18 cellular contexts compared by ENCODE assay signal in genomic region chr4:8616831-8617230, GRCh38. TPM values are rescaled to one million over a fixed set of nuclear protein-coding genes. Genes with fewer than 3 reads are reported as not detected.
DNase-seq lines count a peak whose midpoint lies in the region; ATAC-seq, FAIRE-seq and TF ChIP-seq lines count a peak whose summit lies in the region.
"Had no signal": no experiment of that assay in that cellular context is flagged by ENCODE, and none has a peak within 500 bp of the region (broad histone marks: within the 10 kb centered on the region; RNA-seq: fewer than 3 reads in every experiment).

No MANE protein-coding gene starts in this region.

- H4K5ac ChIP-seq in H1 (ENCODE audit: insufficient read length, low read depth, low read length), result no peak overlapping the region

- in situ Hi-C loops in HepG2 (cut with HindIII; ENCODE audit: extremely low pct_ligation_motif_present, low pct_unique_long_range_greater_than_20kb), result no loop called here

- no peak overlapping the region for H3K9ac ChIP-seq in HepG2 (ENCODE audit: insufficient read depth, low read depth, low read length)
- no peak overlapping the region for H3K9ac ChIP-seq in H1 (replicated peaks in 1 of 4; ENCODE audit: extremely low read depth in 1 of 4, low read depth in 3 of 4, low read length in 3 of 4)

- no CpG with 5 or more reads among the region's 16 CpGs for WGBS in right lobe of liver (ENCODE audit: insufficient coverage, low coverage, low lambda C conversion rate, missing lambda C conversion rate)
- 8% methylated on average over 5 of the region's 16 CpGs for WGBS in HepG2 (ENCODE audit: low lambda C conversion rate)
- WGBS in H1 (ENCODE audit: extremely low coverage in 1 of 2, insufficient coverage in 1 of 2, insufficient read length in 1 of 2, insufficient replicate concordance in 2 of 2, low coverage in 1 of 2, low lambda C conversion rate in 2 of 2, missing lambda C conversion rate in 1 of 2), 2 experiments, result 93% methylated on average over 16 of the region's 16 CpGs; no CpG with 5 or more reads in 1 of the 2 experiments
- WGBS in ovary, 3 donors, result 61 to 86% (median 81%) methylated on average over 16 of the region's 16 CpGs
- 82% methylated on average over 16 of the region's 16 CpGs for WGBS in aorta, 2 donors

- no peak overlapping the region for H2BK120ac ChIP-seq in H1 (replicated peaks; ENCODE audit: low read depth, low read length)

- TF ChIP-seq CTCF in right lobe of liver (IDR thresholded peaks at IDR 0.05) (no peak), HepG2 (CRISPR knock-in tag; IDR thresholded peaks at IDR 0.05) (no peak), H1 (IDR thresholded peaks at IDR 0.05; ENCODE audit: control extremely low read depth in 1 of 3, insufficient read depth in 1 of 3, low read depth in 1 of 3, low read length in 3 of 3) (no peak), ovary (IDR thresholded peaks at IDR 0.05) (no peak), upper lobe of right lung (IDR thresholded peaks at IDR 0.05) (no peak)

- no peak overlapping the region for H2AK5ac ChIP-seq in H1 (ENCODE audit: low read depth, low read length)

- TF ChIP-seq POLR2A in right lobe of liver (IDR thresholded peaks at IDR 0.05) (no peak), HepG2 (IDR thresholded peaks at IDR 0.05; ENCODE audit: insufficient read depth in 1 of 2, low read depth in 2 of 2, low read length in 2 of 2) (no peak), H1 (IDR thresholded peaks at IDR 0.05; ENCODE audit: control extremely low read depth in 1 of 2, low read depth in 2 of 2, low read length in 2 of 2) (no peak), ovary (IDR thresholded peaks at IDR 0.05) (no peak)

- H2BK15ac ChIP-seq in H1 (ENCODE audit: low read length), result no peak overlapping the region

- H3K27me3 ChIP-seq in right lobe of liver, result no peaks in the 10 kb centered on the region
- peaks cover 12 to 72% of the 10 kb centered on the region in 2 experiments for H3K27me3 ChIP-seq in HepG2 (ENCODE audit: control insufficient read depth in 1 of 2, insufficient read depth in 2 of 2, low read length in 2 of 2)
- no peaks in the 10 kb centered on the region for H3K27me3 ChIP-seq in H1 (replicated peaks in 1 of 4; ENCODE audit: control insufficient read depth in 3 of 4, extremely low read depth in 1 of 4, insufficient read depth in 3 of 4, low read length in 3 of 4)
- H3K27me3 ChIP-seq in ovary, result no peaks in the 10 kb centered on the region
- H3K27me3 ChIP-seq in aorta (ENCODE audit: control insufficient read depth in 1 of 2, insufficient read depth in 2 of 2, low read length in 1 of 2), result no peaks in the 10 kb centered on the region
- no peaks in the 10 kb centered on the region for H3K27me3 ChIP-seq in upper lobe of right lung
- H3K27me3 ChIP-seq: BE2C had no signal

- no peak overlapping the region for H3K4ac ChIP-seq in H1 (replicated peaks; ENCODE audit: insufficient read length, low read depth, low read length)

- H4K91ac ChIP-seq in H1 (replicated peaks; ENCODE audit: insufficient read length, low read length), result no peak overlapping the region

- H3K36me3 ChIP-seq in right lobe of liver (no peaks in the 10 kb centered on the region), HepG2 (replicated peaks in 1 of 2; ENCODE audit: control insufficient read depth in 1 of 2, insufficient read depth in 2 of 2, low read length in 2 of 2) (no peaks in the 10 kb centered on the region), H1 (ENCODE audit: control insufficient read depth in 2 of 4, insufficient read depth in 4 of 4, low read length in 3 of 4) (peaks cover 0 to 21% (median 9%) of the 10 kb centered on the region in 4 experiments; a peak in 4 of 8 replicates), ovary (no peaks in the 10 kb centered on the region), aorta (ENCODE audit: control insufficient read depth in 1 of 2, insufficient read depth in 2 of 2, low read length in 1 of 2) (no peaks in the 10 kb centered on the region), upper lobe of right lung (no peaks in the 10 kb centered on the region)
- H3K36me3 ChIP-seq: BE2C had no signal

- H3K79me1 ChIP-seq in H1 (ENCODE audit: low read depth, low read length), result no peaks in the 10 kb centered on the region; the same call in 1 of the 2 replicates

- no peak overlapping the region for H3K56ac ChIP-seq in H1 (replicated peaks; ENCODE audit: insufficient read length, low read depth, low read length)

- no peak overlapping the region for H4K8ac ChIP-seq in H1 (ENCODE audit: extremely low read depth, insufficient read depth, low read length)

- DNase-seq in right lobe of liver (peak in 2 of 3 donors; percentile 4 to 34), HepG2 (ENCODE audit: low spot score) (no peak), H1 (ENCODE audit: low read depth in 1 of 2, low spot score in 2 of 2) (no peak), ovary (peak; percentile 12 to 39 (median 25)), aorta (peak; percentile 18 to 64), upper lobe of right lung (no peak)
- DNase-seq: BE2C; Caco-2; CD8-positive, alpha-beta T cell; DND-41; GDM1; H9 had no signal

- H3K27ac ChIP-seq in right lobe of liver, result no peak overlapping the region
- no peak overlapping the region for H3K27ac ChIP-seq in HepG2 (ENCODE audit: extremely low read length, insufficient read depth, low read length)
- no peak overlapping the region for H3K27ac ChIP-seq in H1 (ENCODE audit: low read depth, low read length)
- H3K27ac ChIP-seq in ovary, result no peak overlapping the region
- H3K27ac ChIP-seq in aorta (ENCODE audit: low read depth in 1 of 2, low read length in 2 of 2), result no peak overlapping the region
- no peak overlapping the region for H3K27ac ChIP-seq in upper lobe of right lung
- H3K27ac ChIP-seq: A549 had no signal

- no peak overlapping the region for H2BK5ac ChIP-seq in H1 (ENCODE audit: low read depth, low read length)

- H3K4me1 ChIP-seq in right lobe of liver (no peaks in the 10 kb centered on the region), HepG2 (ENCODE audit: insufficient read depth, low read length) (no peaks in the 10 kb centered on the region), H1 (replicated peaks in 1 of 4; ENCODE audit: control insufficient read depth in 3 of 4, insufficient read depth in 4 of 4, low read length in 3 of 4) (no peaks in the 10 kb centered on the region), ovary (ENCODE audit: insufficient read depth) (no peaks in the 10 kb centered on the region), aorta (ENCODE audit: control insufficient read depth in 1 of 2, insufficient read depth in 2 of 2, low read length in 2 of 2) (no peaks in the 10 kb centered on the region), upper lobe of right lung (no peaks in the 10 kb centered on the region)
- H3K4me1 ChIP-seq: A549, Caco-2 had no signal

- POLR2A ChIA-PET in HepG2 (lab: Yijun Ruan, JAX), result no interaction called here
- POLR2A ChIA-PET in H1 (lab: Charles Lee; ENCODE audit: partially characterized antibody), result interaction anchor here (1.5 kb wide), 1 partner anchor 10 kb away, joined by 4 read pairs; no protein-coding TSS in a partner anchor

- no peak overlapping the region for H2AFZ ChIP-seq in HepG2 (ENCODE audit: low read length)
- no peak overlapping the region for H2AFZ ChIP-seq in H1 (ENCODE audit: low read length)
- H2AFZ ChIP-seq: GM23338 had no signal

- FAIRE-seq in HepG2 (lab: Jason Lieb, UNC), result no peak
- FAIRE-seq in H1 (lab: Jason Lieb, UNC), result no peak
- FAIRE-seq: A549, GM12892, HTR-8/SVneo had no signal

- H3K4me2 ChIP-seq in HepG2 (ENCODE audit: low read depth, low read length), result no peak overlapping the region
- H3K4me2 ChIP-seq in H1 (ENCODE audit: insufficient read depth in 1 of 2, low read depth in 2 of 2, low read length in 2 of 2), result no peak overlapping the region
- H3K4me2 ChIP-seq: A549, GM23338 had no signal

- no peak overlapping the region for H3K18ac ChIP-seq in H1 (ENCODE audit: extremely low read depth, low read length)

- ATAC-seq in right lobe of liver (no peak), HepG2 (no peak), aorta (ENCODE audit: low FRiP score) (no peak), upper lobe of right lung (no peak), HG02678 (IDR thresholded peaks at IDR 0.05; ENCODE audit: unreplicated experiment) (no peak)
- ATAC-seq: A549; CD8-positive, alpha-beta T cell; GM23338 had no signal

- intact Hi-C loops in right lobe of liver (cut with DNase I), result no loop called here
- intact Hi-C loops in HepG2 (cut with micrococcal nuclease; ENCODE audit: unreplicated experiment), result no loop called here
- intact Hi-C loops in ovary (cut with DNase I), result no loop called here
- intact Hi-C loops in aorta (cut with DNase I), result no loop called here
- intact Hi-C loops in upper lobe of right lung (cut with DNase I), result no loop called here

- no peaks in the 10 kb centered on the region for H3K9me3 ChIP-seq in right lobe of liver
- H3K9me3 ChIP-seq in HepG2 (ENCODE audit: low read length), result no peaks in the 10 kb centered on the region
- no peaks in the 10 kb centered on the region for H3K9me3 ChIP-seq in H1 (ENCODE audit: insufficient read depth in 2 of 2, low read depth in 1 of 2, low read length in 1 of 2)
- no peaks in the 10 kb centered on the region for H3K9me3 ChIP-seq in ovary
- H3K9me3 ChIP-seq in aorta (ENCODE audit: control insufficient read depth, low read length), result no peaks in the 10 kb centered on the region
- no peaks in the 10 kb centered on the region for H3K9me3 ChIP-seq in upper lobe of right lung
- H3K9me3 ChIP-seq: A549, BE2C, Caco-2 had no signal

- H3K23ac ChIP-seq in H1 (ENCODE audit: insufficient read length), result no peak overlapping the region

- no peak overlapping the region for H3K14ac ChIP-seq in H1 (ENCODE audit: insufficient read length)

- TF ChIP-seq RAD21 in HepG2 (CRISPR knock-in tag; IDR thresholded peaks at IDR 0.05) (no peak), H1 (IDR thresholded peaks at IDR 0.05 in 1 of 2, conservative IDR thresholded peaks at IDR 0.05 in 1 of 2; ENCODE audit: low read depth in 2 of 2, low read length in 2 of 2) (no peak)

- H4K20me1 ChIP-seq in HepG2 (ENCODE audit: insufficient read depth, low read length) (no peaks in the 10 kb centered on the region), H1 (replicated peaks in 1 of 2; ENCODE audit: control insufficient read depth in 1 of 2, insufficient read depth in 2 of 2, low read length in 2 of 2) (peaks cover 4 to 13% of the 10 kb centered on the region in 2 experiments)

- H3K4me3 ChIP-seq in right lobe of liver, result no peak overlapping the region
- H3K4me3 ChIP-seq in HepG2 (replicated peaks in 1 of 3; ENCODE audit: insufficient read depth in 1 of 3, low read depth in 2 of 3, low read length in 3 of 3), result no peak overlapping the region
- H3K4me3 ChIP-seq in H1 (ENCODE audit: extremely low read depth in 1 of 4, insufficient read depth in 2 of 4, low read depth in 3 of 4, low read length in 4 of 4), result no peak overlapping the region
- no peak overlapping the region for H3K4me3 ChIP-seq in ovary
- H3K4me3 ChIP-seq in aorta (ENCODE audit: low read length in 2 of 2), result no peak overlapping the region
- no peak overlapping the region for H3K4me3 ChIP-seq in upper lobe of right lung
- H3K4me3 ChIP-seq: A549, GM23338 had no signal

- H3K23me2 ChIP-seq in H1 (ENCODE audit: low read depth, low read length), result no peaks in the 10 kb centered on the region

- TF ChIP-seq EP300 in HepG2 (IDR thresholded peaks at IDR 0.05; ENCODE audit: low read depth in 2 of 2, low read length in 2 of 2) (no peak), HepG2 (CRISPR knock-in tag; IDR thresholded peaks at IDR 0.05; ENCODE audit: borderline replicate concordance) (no peak), H1 (IDR thresholded peaks at IDR 0.05; ENCODE audit: borderline replicate concordance in 1 of 2, low read depth in 2 of 2, low read length in 2 of 2) (no peak), ovary (IDR thresholded peaks at IDR 0.05) (no peak)

- H2BK12ac ChIP-seq in H1 (ENCODE audit: low read depth, low read length), result no peak overlapping the region

- BruUV-seq in HepG2 (replicated peaks; lab: Mats Ljungman, UMichigan), result no TSS peak

- no peak overlapping the region for H2BK20ac ChIP-seq in H1 (ENCODE audit: low read length)

- no peaks in the 10 kb centered on the region for H3K79me2 ChIP-seq in HepG2 (ENCODE audit: insufficient read depth, low read length)
- H3K79me2 ChIP-seq in H1 (ENCODE audit: control insufficient read depth in 1 of 2, insufficient read depth in 2 of 2, low read length in 2 of 2), result no peaks in the 10 kb centered on the region

- CTCF ChIA-PET in HepG2 (lab: Yijun Ruan, JAX; ENCODE audit: low intra/inter-chr PET ratio, low total read pairs), result no interaction called here
- CTCF ChIA-PET in H1 (lab: Charles Lee; ENCODE audit: partially characterized antibody), result interaction anchor here (0.6 to 4.9 kb wide), 4 partner anchors 10 to 1196 kb away, joined by 3 to 36 read pairs (median 4); no protein-coding TSS in a partner anchor

RNA-seq across cellular contexts. Expression of gene CPZ, which starts 24.3 kb away (rescaled TPM):
- under 1 TPM in 5 of 6 experiments, not detected in 1; 0.24 to 0.80 (median 0.74) TPM for total RNA-seq in right lobe of liver
- total RNA-seq in HepG2 (2016; rRNA removed; fragmentation: Illumina TruSeq; extraction: Trizol), result 0.38 and 0.58 TPM in 2 replicates
- not detected in 2 replicates for total RNA-seq in HepG2 (2016; cell fraction: cytosol; rRNA removed; fragmentation: Illumina TruSeq; extraction: Trizol; ENCODE audit: low read depth)
- total RNA-seq in HepG2 (2016; cell fraction: insoluble cytoplasmic fraction; rRNA removed; fragmentation: Illumina TruSeq; extraction: Trizol), result 0.79 and 0.80 TPM in 2 replicates
- total RNA-seq in HepG2 (2016; cell fraction: membrane; rRNA removed; fragmentation: Illumina TruSeq; extraction: Trizol), result 0.31 and 0.65 TPM in 2 replicates
- total RNA-seq in HepG2 (2016; cell fraction: nucleus; rRNA removed; fragmentation: Illumina TruSeq; extraction: Trizol), result 0.25 and 0.96 TPM in 2 replicates
- 0.60 and 0.61 TPM in 2 replicates for polyA plus RNA-seq in HepG2 (2011; rRNA removed)
- polyA plus RNA-seq in HepG2 (2011; cell fraction: cytosol; rRNA removed), result 0.49 and 0.76 TPM in 2 replicates
- 1.9 and 3.1 TPM in 2 replicates for polyA plus RNA-seq in HepG2 (2011; cell fraction: nucleus; rRNA removed)
- polyA plus RNA-seq in HepG2 (2012), result 0.36 and 1.1 TPM in 2 replicates
- polyA plus RNA-seq in HepG2 (2016; cell fraction: cytosol; fragmentation: Illumina TruSeq; extraction: Trizol; ENCODE audit: low read depth), result 0.23 and 0.32 TPM in 2 replicates
- 0.38 and 0.51 TPM in 2 replicates for polyA plus RNA-seq in HepG2 (2016; cell fraction: insoluble cytoplasmic fraction; fragmentation: Illumina TruSeq; extraction: Trizol; ENCODE audit: low read depth)
- polyA plus RNA-seq in HepG2 (2016; cell fraction: membrane; fragmentation: Illumina TruSeq; extraction: Trizol; ENCODE audit: low read depth), result 0.31 and 0.38 TPM in 2 replicates
- 1.5 and 1.9 TPM in 2 replicates for polyA plus RNA-seq in HepG2 (2016; cell fraction: nucleus; fragmentation: Illumina TruSeq; extraction: Trizol; ENCODE audit: insufficient read depth, low read depth)
- 0.44 and 0.58 TPM in 2 replicates for polyA minus RNA-seq in HepG2 (2011; rRNA and poly(A)+ RNA removed; ENCODE audit: low replicate concordance)
- polyA minus RNA-seq in HepG2 (2011; cell fraction: cytosol; rRNA and poly(A)+ RNA removed), result 0.79 TPM in 1 of 2 replicates, not detected in the other
- polyA minus RNA-seq in HepG2 (2011; cell fraction: nucleus; rRNA and poly(A)+ RNA removed), result 0.25 and 0.77 TPM in 2 replicates
- 28.8 and 31.5 TPM in 2 replicates for total RNA-seq in H1 (2021; fragmentation: NEBNext Ultra II Directional; extraction: Animal tissue kit (Norgen Biotek cat#: 25700))
- polyA plus RNA-seq in H1 (2011; rRNA removed), result 40.7 and 67.4 TPM in 2 replicates
- polyA plus RNA-seq in H1 (2011; cell fraction: cytosol; rRNA removed), result 38.3 TPM
- 98.5 TPM for polyA plus RNA-seq in H1 (2011; cell fraction: nucleus; rRNA removed)
- polyA plus RNA-seq in H1 (2012, experiment 1 of 2), result 29.4 to 44.2 TPM (median 42.1 TPM) in 4 replicates
- polyA plus RNA-seq in H1 (2012, experiment 2 of 2), result 35.2 TPM
- polyA plus RNA-seq in H1 (2013, experiment 1 of 2), result 26.2 TPM
- polyA plus RNA-seq in H1 (2013, experiment 2 of 2), result 24.4 TPM
- 12.0 and 13.2 TPM in 2 replicates for polyA minus RNA-seq in H1 (2011; rRNA and poly(A)+ RNA removed)
- 20.3 TPM for polyA minus RNA-seq in H1 (2011; cell fraction: cytosol; rRNA and poly(A)+ RNA removed)
- polyA minus RNA-seq in H1 (2011; cell fraction: nucleus; rRNA and poly(A)+ RNA removed), result 32.0 TPM
- 100 to 1,000 TPM in 4 of 7 donors, 10 to 100 TPM in 3; 55.9 to 212 (median 129) TPM for total RNA-seq in ovary
- polyA plus RNA-seq in ovary, result 100 to 1,000 TPM in 1 of 2 donors, 10 to 100 TPM in 1; 51.0 to 170 TPM
- 1 to 10 TPM; 3.8 to 10.0 TPM for total RNA-seq in aorta
- under 1 TPM; 0.13 to 0.82 TPM for polyA plus RNA-seq in aorta
- 6.7 TPM for total RNA-seq in upper lobe of right lung
- total RNA-seq: CD8-positive, alpha-beta T cell had no signal
- polyA plus RNA-seq: CD14-positive monocyte had no signal

RNA-seq across cellular contexts. Expression of gene GPR78, which starts 36.6 kb away (rescaled TPM):
- total RNA-seq in right lobe of liver, result not detected
- total RNA-seq in HepG2 (2016; rRNA removed; fragmentation: Illumina TruSeq; extraction: Trizol), result 0.07 TPM in 1 of 2 replicates, not detected in the other
- not detected in 2 replicates for total RNA-seq in HepG2 (2016; cell fraction: cytosol; rRNA removed; fragmentation: Illumina TruSeq; extraction: Trizol; ENCODE audit: low read depth)
- total RNA-seq in HepG2 (2016; cell fraction: insoluble cytoplasmic fraction; rRNA removed; fragmentation: Illumina TruSeq; extraction: Trizol), result not detected in 2 replicates
- total RNA-seq in HepG2 (2016; cell fraction: membrane; rRNA removed; fragmentation: Illumina TruSeq; extraction: Trizol), result 0.07 TPM in 1 of 2 replicates, not detected in the other
- total RNA-seq in HepG2 (2016; cell fraction: nucleus; rRNA removed; fragmentation: Illumina TruSeq; extraction: Trizol), result 0.12 and 0.13 TPM in 2 replicates
- 0.01 TPM in 1 of 2 replicates, not detected in the other for polyA plus RNA-seq in HepG2 (2011; rRNA removed)
- not detected in 2 replicates for polyA plus RNA-seq in HepG2 (2011; cell fraction: cytosol; rRNA removed)
- polyA plus RNA-seq in HepG2 (2011; cell fraction: nucleus; rRNA removed), result 0.10 and 0.13 TPM in 2 replicates
- not detected in 2 replicates for polyA plus RNA-seq in HepG2 (2012)
- not detected in 2 replicates for polyA plus RNA-seq in HepG2 (2016; cell fraction: cytosol; fragmentation: Illumina TruSeq; extraction: Trizol; ENCODE audit: low read depth)
- polyA plus RNA-seq in HepG2 (2016; cell fraction: insoluble cytoplasmic fraction; fragmentation: Illumina TruSeq; extraction: Trizol; ENCODE audit: low read depth), result not detected in 2 replicates
- polyA plus RNA-seq in HepG2 (2016; cell fraction: membrane; fragmentation: Illumina TruSeq; extraction: Trizol; ENCODE audit: low read depth), result not detected in 2 replicates
- polyA plus RNA-seq in HepG2 (2016; cell fraction: nucleus; fragmentation: Illumina TruSeq; extraction: Trizol; ENCODE audit: insufficient read depth, low read depth), result 0.16 TPM in 1 of 2 replicates, not detected in the other
- polyA minus RNA-seq in HepG2 (2011; rRNA and poly(A)+ RNA removed; ENCODE audit: low replicate concordance), result 0.07 TPM in 1 of 2 replicates, not detected in the other
- not detected in 2 replicates for polyA minus RNA-seq in HepG2 (2011; cell fraction: cytosol; rRNA and poly(A)+ RNA removed)
- 0.13 TPM in 1 of 2 replicates, not detected in the other for polyA minus RNA-seq in HepG2 (2011; cell fraction: nucleus; rRNA and poly(A)+ RNA removed)
- 3.0 and 3.3 TPM in 2 replicates for total RNA-seq in H1 (2021; fragmentation: NEBNext Ultra II Directional; extraction: Animal tissue kit (Norgen Biotek cat#: 25700))
- 1.0 and 2.2 TPM in 2 replicates for polyA plus RNA-seq in H1 (2011; rRNA removed)
- 1.6 TPM for polyA plus RNA-seq in H1 (2011; cell fraction: cytosol; rRNA removed)
- polyA plus RNA-seq in H1 (2011; cell fraction: nucleus; rRNA removed), result 10.5 TPM
- polyA plus RNA-seq in H1 (2012, experiment 1 of 2), result 1.7 to 2.0 TPM (median 1.9 TPM) in 4 replicates
- polyA plus RNA-seq in H1 (2012, experiment 2 of 2), result 0.84 TPM
- 0.75 TPM for polyA plus RNA-seq in H1 (2013, experiment 1 of 2)
- polyA plus RNA-seq in H1 (2013, experiment 2 of 2), result 0.68 TPM
- polyA minus RNA-seq in H1 (2011; rRNA and poly(A)+ RNA removed), result 1.8 and 3.0 TPM in 2 replicates
- 0.59 TPM for polyA minus RNA-seq in H1 (2011; cell fraction: cytosol; rRNA and poly(A)+ RNA removed)
- polyA minus RNA-seq in H1 (2011; cell fraction: nucleus; rRNA and poly(A)+ RNA removed), result 8.6 TPM
- total RNA-seq in ovary, result 10 to 100 TPM in 1 of 7 donors, 1 to 10 TPM in 6; 1.0 to 14.7 (median 6.5) TPM
- polyA plus RNA-seq in ovary, result 1 to 10 TPM; 1.6 to 5.4 TPM
- total RNA-seq in aorta, result under 1 TPM in 1 of 2 donors, not detected in 1; 0.48 TPM
- not detected for polyA plus RNA-seq in aorta
- total RNA-seq in upper lobe of right lung, result 0.23 TPM
- total RNA-seq: CD8-positive, alpha-beta T cell had no signal
- polyA plus RNA-seq: CD14-positive monocyte had no signal

Comparison
In these comparisons a context has a peak if more than half of its experiments do, and no peak if none do; other contexts are left out.
1. DNase-seq: peak in right lobe of liver (2 of 3), ovary (5 of 5) and aorta (2 of 2); none in HepG2 (single experiment), H1 (0 of 2) and upper lobe of right lung (single experiment).